ENCODE assay signal across 8 cellular contexts in the genomic region with DNA sequence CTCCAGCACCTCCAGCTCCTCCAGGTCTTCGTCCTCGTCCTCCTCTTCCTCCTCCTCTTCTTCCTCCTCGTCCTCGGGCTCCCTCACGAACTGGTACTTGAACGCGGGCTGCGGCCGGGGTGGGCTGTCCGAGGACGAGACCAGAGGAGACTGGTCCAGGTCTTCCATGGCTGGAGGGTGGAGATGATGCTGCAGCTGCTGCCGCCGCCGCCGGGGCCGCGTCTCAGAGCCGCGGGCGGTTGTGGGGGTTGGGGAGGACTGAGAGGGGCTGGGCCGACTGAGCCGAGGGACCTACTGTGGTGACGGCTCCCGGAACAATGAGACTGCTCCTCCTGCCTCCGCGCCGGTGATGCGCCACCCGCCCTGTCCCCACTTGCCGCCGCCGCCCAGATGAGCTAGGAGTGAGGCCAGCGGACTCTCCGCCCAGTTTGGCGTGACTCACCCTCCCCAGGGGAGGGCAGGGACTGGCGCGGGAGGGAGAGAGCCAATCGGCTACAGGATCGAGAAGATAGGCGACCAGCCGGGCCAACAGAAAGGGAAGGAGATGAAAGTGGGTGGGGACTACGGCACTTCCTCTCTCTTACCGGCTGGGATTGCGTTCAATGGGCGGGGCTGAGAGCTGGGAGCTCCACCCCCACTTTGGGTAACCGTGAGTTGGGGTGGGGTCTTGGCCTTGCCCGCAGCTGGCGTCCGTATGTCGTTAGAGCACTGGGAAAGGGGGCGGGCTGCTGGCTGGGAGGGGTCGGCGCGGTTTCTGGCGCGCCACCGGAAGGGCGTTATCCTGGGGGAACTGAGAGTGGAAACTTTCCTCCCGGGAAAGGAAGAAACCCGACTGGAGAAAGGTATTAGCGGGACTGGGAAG. TPM values are rescaled to one million over a fixed set of nuclear protein-coding genes. Genes with fewer than 3 reads are reported as not detected.
DNase-seq lines count a peak whose midpoint lies in the region; ATAC-seq, FAIRE-seq and TF ChIP-seq lines count a peak whose summit lies in the region.

Gene RTN4, minus strand, starts transcription at position 319 of the 862 bp plus-strand sequence. Its CDS starts 151 bp downstream, at position 168.

- ATAC-seq in HG02852 (IDR thresholded peaks at IDR 0.05; ENCODE audit: unreplicated experiment) (peak; percentile 82), heart left ventricle (peak; percentile 92 to 97 (median 94))

- no peaks in the 10 kb centered on the region for H3K9me3 Mint-ChIP-seq in type B pancreatic cell

- peaks cover 20 to 43% of the 10 kb centered on the region in 2 donors for H3K4me1 ChIP-seq in adrenal gland (replicated peaks in 1 of 2)
- peaks cover 0 to 51% (median 34%) of the 10 kb centered on the region in 12 donors for H3K4me1 ChIP-seq in heart left ventricle

- H3K4me1 Mint-ChIP-seq in type B pancreatic cell (ENCODE audit: unreplicated experiment): peaks cover 33% of the 10 kb centered on the region

- intact Hi-C loops in adrenal gland (cut with DNase I) (no loop called here), heart left ventricle (cut with DNase I) (loop anchor here in 5 of 10 donors (5.0 to 10.0 kb wide), 6 partner anchors 33 to 117 kb away; no protein-coding TSS in a partner anchor)

- FAIRE-seq in GM12892 (lab: Jason Lieb, UNC): peak; percentile 97

- 0% methylated on average over 22 to 61 of the region's 61 CpGs for WGBS in adrenal gland, 4 donors
- WGBS in heart left ventricle, 4 donors: 0 to 1% (median 1%) methylated on average over 43 to 61 of the region's 61 CpGs

- H3K4me3 ChIP-seq in adrenal gland (peak within 1 kb of the TSS; percentile 52 to 99 (median 86)), heart left ventricle (peak within 1 kb of the TSS; percentile 67 to 95 (median 88))

- TF ChIP-seq CTCF in adrenal gland (IDR thresholded peaks at IDR 0.05) (peak in 5 of 6 experiments; percentile 9 to 49 (median 46)), heart left ventricle (IDR thresholded peaks at IDR 0.05) (peak in 2 of 12 donors; percentile 5 to 10), type B pancreatic cell (conservative IDR thresholded peaks at IDR 0.05) (peak; percentile 67)

- TF ChIP-seq POLR2A in GM12892 (IDR thresholded peaks at IDR 0.05; ENCODE audit: low read depth, low read length): peak; percentile 96
- peak; percentile 97 to 100 for TF ChIP-seq POLR2A in adrenal gland (IDR thresholded peaks at IDR 0.05)
- peak; percentile 77 to 97 for TF ChIP-seq POLR2A in heart left ventricle (IDR thresholded peaks at IDR 0.05)

- peak within 1 kb of the TSS; percentile 99 for H3K27ac Mint-ChIP-seq in type B pancreatic cell

- H3K4me3 Mint-ChIP-seq in type B pancreatic cell: peak within 1 kb of the TSS; percentile 98

- H3K27me3 ChIP-seq in adrenal gland (no peaks in the 10 kb centered on the region), heart left ventricle (no peaks in the 10 kb centered on the region)

- no peaks in the 10 kb centered on the region for H3K27me3 Mint-ChIP-seq in type B pancreatic cell

- H3K9me3 ChIP-seq in adrenal gland (replicated peaks in 1 of 3) (no peaks in the 10 kb centered on the region), heart left ventricle (no peaks in the 10 kb centered on the region)

- DNase-seq in GM12892 (ENCODE audit: insufficient read length): peak; percentile 83
- peak; percentile 98 for DNase-seq in NCI-H146 (lab: John Stamatoyannopoulos, UW)
- peak; percentile 97 to 100 (median 98) for DNase-seq in T-helper 1 cell
- DNase-seq in adrenal gland: peak; percentile 99
- DNase-seq in heart left ventricle: peak; percentile 98 to 99 (median 99)
- DNase-seq in pons (ENCODE audit: low spot score): peak; percentile 99
- peak; percentile 97 for DNase-seq in type B pancreatic cell (ENCODE audit: extremely low spot score, unreplicated experiment)

- no peaks in the 10 kb centered on the region for H3K36me3 ChIP-seq in adrenal gland (replicated peaks in 1 of 2)
- H3K36me3 ChIP-seq in heart left ventricle: no peaks in the 10 kb centered on the region

- H3K36me3 Mint-ChIP-seq in type B pancreatic cell: no peaks in the 10 kb centered on the region

- H3K27ac ChIP-seq in adrenal gland (peak within 1 kb of the TSS; percentile 89 to 99 (median 98)), heart left ventricle (peak within 1 kb of the TSS; percentile 91 to 100 (median 98))

RNA-seq across cellular contexts. Expression of gene RTN4, which starts in this region (rescaled TPM):
- 113 TPM for polyA plus RNA-seq in GM12892 (2012; ENCODE audit: missing spikeins)
- total RNA-seq in adrenal gland: 100 to 1,000 TPM; 216 to 538 (median 477) TPM
- 100 to 1,000 TPM; 240 to 694 (median 266) TPM for polyA plus RNA-seq in adrenal gland
- 100 to 1,000 TPM in 4 of 9 donors, 10 to 100 TPM in 5; 46.1 to 250 (median 95.5) TPM for total RNA-seq in heart left ventricle
- 100 to 1,000 TPM in 1 of 2 donors, 10 to 100 TPM in 1; 67.0 to 176 TPM for polyA plus RNA-seq in heart left ventricle
- 187 and 222 TPM in 2 replicates for total RNA-seq in type B pancreatic cell (ENCODE audit: low replicate concordance)

Comparison
In these comparisons a context has a peak if more than half of its experiments do, and no peak if none do; other contexts are left out.
1. Peak in every context shown above with its lines: DNase-seq, ATAC-seq, H3K4me3 ChIP-seq and H3K27ac ChIP-seq.